Comparison of ENCODE assay signal across 29 cellular contexts in the genomic region with DNA sequence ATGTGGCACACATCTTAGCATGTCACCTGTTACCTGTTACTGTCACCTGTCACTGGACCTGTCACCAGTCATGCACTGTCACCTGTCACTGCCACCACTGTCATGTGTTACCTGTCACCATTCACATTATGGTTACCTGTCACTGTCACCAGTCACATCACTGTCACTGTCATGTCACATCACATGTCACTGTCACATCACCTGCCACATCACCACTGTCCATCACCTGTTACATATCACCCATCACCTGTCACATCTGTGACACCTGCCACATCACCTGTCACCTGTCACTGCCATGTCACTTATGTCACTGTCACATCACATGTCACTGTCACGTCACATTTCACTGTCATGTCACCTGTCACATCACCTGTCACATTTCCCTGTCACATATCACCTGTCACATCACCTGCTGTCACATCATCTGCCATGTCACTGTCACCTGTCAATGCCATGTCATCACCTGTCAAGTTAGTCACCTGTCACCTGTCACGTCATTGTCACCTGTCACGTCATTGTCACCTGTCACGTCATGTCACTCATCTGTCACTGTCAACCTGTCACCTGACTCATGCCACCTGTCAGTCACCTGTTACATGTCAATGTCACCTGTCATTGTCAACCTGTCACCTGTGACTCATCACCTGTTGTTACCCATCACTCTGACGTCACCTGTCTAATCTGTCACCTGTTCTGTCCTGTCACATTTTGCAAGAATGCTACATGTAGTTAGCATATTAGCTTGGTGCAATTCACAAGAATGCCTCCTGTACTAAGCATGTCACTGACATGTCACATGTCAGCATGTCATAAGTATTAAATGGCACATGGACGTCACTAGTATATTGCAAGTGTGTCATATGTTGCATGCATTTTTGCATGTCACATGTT. TPM values are rescaled to one million over a fixed set of nuclear protein-coding genes. Genes with fewer than 3 reads are reported as not detected.
DNase-seq lines count a peak whose midpoint lies in the region; ATAC-seq, FAIRE-seq and TF ChIP-seq lines count a peak whose summit lies in the region.
"Had no signal": no experiment of that assay in that cellular context is flagged by ENCODE, and none has a peak within 500 bp of the region (broad histone marks: within the 10 kb centered on the region; RNA-seq: fewer than 3 reads in every experiment).

No MANE protein-coding gene starts in this region.

- no peak overlapping the region for H3K4me3 ChIP-seq in CD4-positive, CD25-positive, alpha-beta regulatory T cell (ENCODE audit: low read depth, low read length)
- no peak overlapping the region for H3K4me3 ChIP-seq in HEK293 (ENCODE audit: low read depth, low read length)
- H3K4me3 ChIP-seq in bronchial epithelial cell (ENCODE audit: low read depth, low read length): no peak overlapping the region
- H3K4me3 ChIP-seq in neural cell (ENCODE audit: low read length): no peak overlapping the region
- H3K4me3 ChIP-seq: ascending aorta, MG63, SJSA1, skin epidermis, thyroid gland had no signal

- no peaks in the 10 kb centered on the region for H3K9me3 ChIP-seq in CD4-positive, CD25-positive, alpha-beta regulatory T cell (ENCODE audit: control insufficient read depth in 2 of 2, low read length in 2 of 2)
- H3K9me3 ChIP-seq in HEK293 (ENCODE audit: control insufficient read depth, insufficient read depth, low read depth, low read length) (no peaks in the 10 kb centered on the region), neural cell (ENCODE audit: low read length) (peaks cover 15% of the 10 kb centered on the region)
- H3K9me3 ChIP-seq: ascending aorta, BE2C, thyroid gland had no signal

- TF ChIP-seq EP300 in neural cell (conservative IDR thresholded peaks at IDR 0.05; ENCODE audit: poor library complexity, severe bottlenecking): peak; percentile 100

- peak overlapping the region; percentile 10 to 88 (median 83) for H3K27ac Mint-ChIP-seq in CD4-positive, CD25-positive, alpha-beta regulatory T cell
- H3K27ac Mint-ChIP-seq: activated naive CD4-positive, alpha-beta T cell treated with anti-CD3 and anti-CD28 coated beads, Interleukin-2, amount 50 U/mL, for 72 hours; activated T-helper 17 cell treated with anti-CD3 and anti-CD28 coated beads, Interleukin-2, amount 50 U/mL, for 72 hours; stimulated activated naive CD8-positive, alpha-beta T cell treated with anti-CD3 and anti-CD28 coated beads, Interleukin-15, Interleukin-2, amounts not matched to agents 100 ng/mL and 50 ng/mL, for 24 hours had no signal

- no peak for DNase-seq in CD4-positive, CD25-positive, alpha-beta regulatory T cell
- DNase-seq in bronchial epithelial cell (ENCODE audit: low read depth): no peak
- no peak for DNase-seq in C1 segment of cervical spinal cord (lab: John Stamatoyannopoulos, UW)
- DNase-seq: ACHN; activated CD4-positive, alpha-beta T cell treated with anti-CD3 and anti-CD28 coated beads, Interleukin-2, amount 50 U/mL, for 48 hours; BE2C; COR-L47; KBM-7; mesendoderm; MG63; NCI-H2081 treated with DMSO at 0.1 percent for 48 hours; NCI-H748 treated with DMSO at 0.1 percent for 48 hours; thyroid gland had no signal

- FAIRE-seq in bronchial epithelial cell (lab: Jason Lieb, UNC): peak; percentile 99
- FAIRE-seq: endometrium had no signal

- H3K27me3 ChIP-seq in CD4-positive, CD25-positive, alpha-beta regulatory T cell (ENCODE audit: control insufficient read depth, insufficient read depth, low read length): no peaks in the 10 kb centered on the region
- H3K27me3 ChIP-seq in bronchial epithelial cell (ENCODE audit: control insufficient read depth, insufficient read depth, low read length) (no peaks in the 10 kb centered on the region), neural cell (ENCODE audit: insufficient read depth, low read depth, low read length) (no peaks in the 10 kb centered on the region)
- H3K27me3 ChIP-seq: ascending aorta, BE2C, MG63, SJSA1, thyroid gland had no signal

- TF ChIP-seq CTCF in HEK293 (tag by site-specific recombination; IDR thresholded peaks at IDR 0.05) (no peak), bronchial epithelial cell (IDR thresholded peaks at IDR 0.05; ENCODE audit: insufficient read depth, low read length, severe bottlenecking) (no peak), neural cell (IDR thresholded peaks at IDR 0.05; ENCODE audit: poor library complexity, severe bottlenecking) (no peak)

- no peaks in the 10 kb centered on the region for H3K36me3 Mint-ChIP-seq in CD4-positive, CD25-positive, alpha-beta regulatory T cell

- H4K20me1 ChIP-seq in neural cell (ENCODE audit: insufficient read depth): no peaks in the 10 kb centered on the region

- no peaks in the 10 kb centered on the region for H3F3A ChIP-seq in neural cell (ENCODE audit: insufficient read depth, low read length, poor library complexity, severe bottlenecking)

- no peak for ATAC-seq in CD4-positive, CD25-positive, alpha-beta regulatory T cell (ENCODE audit: low read depth in 2 of 2)
- ATAC-seq in GM18505 (IDR thresholded peaks at IDR 0.05; ENCODE audit: unreplicated experiment): no peak
- no peak for ATAC-seq in HG03095 (IDR thresholded peaks at IDR 0.05; ENCODE audit: unreplicated experiment)
- no peak for ATAC-seq in GM18907 (IDR thresholded peaks at IDR 0.05; ENCODE audit: unreplicated experiment)
- ATAC-seq: activated naive CD4-positive, alpha-beta T cell treated with anti-CD3 and anti-CD28 coated beads, Interleukin-2, amount 50 U/mL, for 72 hours; activated T-helper 17 cell treated with anti-CD3 and anti-CD28 coated beads, Interleukin-2, amount 50 U/mL, for 72 hours; left lobe of liver had no signal

- POLR2A ChIA-PET in HEK293 (lab: Yijun Ruan, JAX): no interaction called here

- CTCF ChIA-PET in HEK293 (lab: Yijun Ruan, JAX): interaction anchor here (2.8 kb wide), 1 partner anchor 8 kb away, joined by 13 read pairs; no protein-coding TSS in a partner anchor

- H3K4me1 Mint-ChIP-seq in CD4-positive, CD25-positive, alpha-beta regulatory T cell: peaks cover 0 to 3% (median 0%) of the 10 kb centered on the region in 4 donors

- H3K4me2 ChIP-seq in neural cell (ENCODE audit: low read length): no peak overlapping the region

- no peak overlapping the region for H3K9ac ChIP-seq in neural cell (ENCODE audit: low read length)

- no peaks in the 10 kb centered on the region for H3K4me1 ChIP-seq in CD4-positive, CD25-positive, alpha-beta regulatory T cell (ENCODE audit: control insufficient read depth, insufficient read depth, low read length, poor library complexity, severe bottlenecking)
- H3K4me1 ChIP-seq in HEK293 (ENCODE audit: control insufficient read depth, insufficient read depth, low read length): no peaks in the 10 kb centered on the region
- H3K4me1 ChIP-seq: ascending aorta, SJSA1 had no signal

- H3K36me3 ChIP-seq in CD4-positive, CD25-positive, alpha-beta regulatory T cell (ENCODE audit: control insufficient read depth, insufficient read depth, low read length): no peaks in the 10 kb centered on the region
- H3K36me3 ChIP-seq in HEK293 (ENCODE audit: control insufficient read depth in 2 of 2, insufficient read depth in 1 of 2, low read length in 2 of 2) (no peaks in the 10 kb centered on the region), bronchial epithelial cell (ENCODE audit: control insufficient read depth, insufficient read depth, low read length) (no peaks in the 10 kb centered on the region), neural cell (ENCODE audit: insufficient read depth, low read length) (no peaks in the 10 kb centered on the region)
- H3K36me3 ChIP-seq: ascending aorta, BE2C, MG63, SJSA1, thyroid gland had no signal

- no peaks in the 10 kb centered on the region for H3K27me3 Mint-ChIP-seq in CD4-positive, CD25-positive, alpha-beta regulatory T cell
- H3K27me3 Mint-ChIP-seq: activated T-helper 17 cell treated with anti-CD3 and anti-CD28 coated beads, Interleukin-2, amount 50 U/mL, for 72 hours; stimulated activated naive CD8-positive, alpha-beta T cell treated with anti-CD3 and anti-CD28 coated beads, Interleukin-15, Interleukin-2, amounts not matched to agents 100 ng/mL and 50 ng/mL, for 24 hours had no signal

- H3K27ac ChIP-seq in CD4-positive, CD25-positive, alpha-beta regulatory T cell (ENCODE audit: insufficient read depth, low read length, poor library complexity, severe bottlenecking): no peak overlapping the region
- H3K27ac ChIP-seq in HEK293 (ENCODE audit: extremely low read depth, low read depth, low read length) (no peak overlapping the region), neural cell (ENCODE audit: low read length) (no peak overlapping the region)
- H3K27ac ChIP-seq: ascending aorta, SJSA1, skin epidermis, thyroid gland had no signal

- H3K4me3 Mint-ChIP-seq in CD4-positive, CD25-positive, alpha-beta regulatory T cell: no peak overlapping the region
- H3K4me3 Mint-ChIP-seq: activated T-helper 17 cell treated with anti-CD3 and anti-CD28 coated beads, Interleukin-2, amount 50 U/mL, for 72 hours; stimulated activated naive CD8-positive, alpha-beta T cell treated with anti-CD3 and anti-CD28 coated beads, Interleukin-15, Interleukin-2, amounts not matched to agents 100 ng/mL and 50 ng/mL, for 24 hours had no signal

- no peaks in the 10 kb centered on the region for H3K9me2 ChIP-seq in neural cell (ENCODE audit: insufficient read depth, low read length)

- no peak for TF ChIP-seq RAD21 in neural cell (conservative IDR thresholded peaks at IDR 0.05)

- TF ChIP-seq POLR2A in GM18505 (IDR thresholded peaks at IDR 0.05; ENCODE audit: borderline replicate concordance, extremely low read depth, insufficient read depth, insufficient read length): no peak

- no peak overlapping the region for H2AFZ ChIP-seq in neural cell (ENCODE audit: low read depth, low read length)

- peaks cover 0 to 1% (median 0%) of the 10 kb centered on the region in 7 donors for H3K9me3 Mint-ChIP-seq in CD4-positive, CD25-positive, alpha-beta regulatory T cell
- H3K9me3 Mint-ChIP-seq: activated T-helper 17 cell treated with anti-CD3 and anti-CD28 coated beads, Interleukin-2, amount 50 U/mL, for 72 hours had no signal

- H3K79me2 ChIP-seq in neural cell (replicated peaks; ENCODE audit: insufficient read depth, low read length): no peaks in the 10 kb centered on the region

TF ChIP-seq in HEK293, 187 proteins besides CTCF, POLR2A, EP300 and RAD21 (continues in another document):
- TF ChIP-seq SCRT2 (tag by site-specific recombination; IDR thresholded peaks at IDR 0.05): peak; percentile 97
- TF ChIP-seq ZNF214 (tag by site-specific recombination; IDR thresholded peaks at IDR 0.05; ENCODE audit: borderline replicate concordance): no peak
- TF ChIP-seq ZNF366 (tag by site-specific recombination; conservative IDR thresholded peaks at IDR 0.05): no peak

RNA-seq across cellular contexts. Expression of gene TESC, which starts 29.0 kb away (rescaled TPM):
- 9.4 TPM for total RNA-seq in CD4-positive, CD25-positive, alpha-beta regulatory T cell
- 10 to 100 TPM in 1 of 4 donors, 1 to 10 TPM in 3; 4.4 to 11.7 (median 6.7) TPM for polyA plus RNA-seq in CD4-positive, CD25-positive, alpha-beta regulatory T cell
- not detected in 2 replicates for total RNA-seq in bronchial epithelial cell
- 0.42 and 2.9 TPM in 2 replicates for polyA plus RNA-seq in neural cell
- polyA minus RNA-seq in neural cell: 1.3 TPM in 1 of 2 replicates, not detected in the other
- total RNA-seq: fibroblast of lung, myocyte, RPMI7951, SJSA1 had no signal
- polyA plus RNA-seq: fibroblast of lung had no signal

Comparison
In these comparisons a context has a peak if more than half of its experiments do, and no peak if none do; other contexts are left out.
1. RNA of gene TESC, which starts 29.0 kb away (total RNA-seq): 9.4 TPM in CD4-positive, CD25-positive, alpha-beta regulatory T cell (single experiment); not detected in bronchial epithelial cell; every median in the first group is over 10 times any median in the second.